Comparison of ENCODE assay signal across 10 cellular contexts in genomic region chr14:80356413-80356812, GRCh38.
A peak's percentile ranks its signal among the peaks of the same experiment; 100 is the strongest.
DNase-seq lines count a peak whose midpoint lies in the region; ATAC-seq and TF ChIP-seq lines count a peak whose summit lies in the region.
"Had no signal": no experiment of that assay in that cellular context is flagged by ENCODE, and none has a peak within 500 bp of the region (broad histone marks: within the 10 kb centered on the region; RNA-seq: fewer than 3 reads in every experiment).

No MANE protein-coding gene starts in this region.

- H2AFZ ChIP-seq in GM23338 (no peak overlapping the region), OCI-LY3 (ENCODE audit: low read depth, low read length) (no peak overlapping the region)

- no peak overlapping the region for H3K4me3 Mint-ChIP-seq in GM23338
- no peak overlapping the region for H3K4me3 Mint-ChIP-seq in activated T-cell treated with anti-CD3 and anti-CD28 coated beads, Interleukin-2, amount 50 U/mL, for 72 hours

- H3K4me1 Mint-ChIP-seq in GM23338, result no peaks in the 10 kb centered on the region
- H3K4me1 Mint-ChIP-seq in activated T-cell treated with anti-CD3 and anti-CD28 coated beads, Interleukin-2, amount 50 U/mL, for 72 hours (ENCODE audit: low read depth), result no peaks in the 10 kb centered on the region

- no peaks in the 10 kb centered on the region for H3K27me3 ChIP-seq in A673 (replicated peaks; ENCODE audit: insufficient read depth, low read depth, low read length, poor library complexity)
- H3K27me3 ChIP-seq in GM23338 (ENCODE audit: insufficient read depth), result no peaks in the 10 kb centered on the region
- 0 out of 2 replicates have a peak, but pooled peaks cover 4% of the 10 kb centered on the region for H3K27me3 ChIP-seq in OCI-LY3 (ENCODE audit: low read depth, low read length)

- H3K27ac ChIP-seq in A673 (ENCODE audit: low read depth, low read length, poor library complexity, severe bottlenecking), result no peak overlapping the region
- H3K27ac ChIP-seq in GM23338 (ENCODE audit: low read depth), result no peak overlapping the region
- H3K27ac ChIP-seq in OCI-LY3 (ENCODE audit: low read length), result no peak overlapping the region
- H3K27ac ChIP-seq: skin epidermis, thoracic aorta had no signal

- peak; percentile 19 for DNase-seq in A673 (ENCODE audit: low spot score)
- peak; percentile 56 for DNase-seq in GM23338 (ENCODE audit: low spot score)
- no peak for DNase-seq in epithelial cell of proximal tubule (ENCODE audit: low read depth)
- no peak for DNase-seq in activated T-cell treated with anti-CD3 and anti-CD28 coated beads, Interleukin-2, amount 50 U/mL, for 72 hours
- DNase-seq in MV-4-11 (lab: John Stamatoyannopoulos, UW), result no peak
- DNase-seq in left lobe of liver (ENCODE audit: low spot score), result no peak

- H3K4me1 ChIP-seq in A673 (ENCODE audit: insufficient read depth, low read length, poor library complexity, severe bottlenecking) (no peaks in the 10 kb centered on the region), GM23338 (ENCODE audit: insufficient read depth) (no peaks in the 10 kb centered on the region), OCI-LY3 (ENCODE audit: low read length) (no peaks in the 10 kb centered on the region)

- H3K9ac ChIP-seq in OCI-LY3 (ENCODE audit: low read length), result no peak overlapping the region

- POLR2A ChIA-PET in A673 (lab: Charles Lee; ENCODE audit: low non-redundant PET), result no interaction called here

- H3K4me3 ChIP-seq in A673 (ENCODE audit: low read depth, low read length, poor library complexity, severe bottlenecking) (no peak overlapping the region), GM23338 (no peak overlapping the region), OCI-LY3 (ENCODE audit: low read length) (no peak overlapping the region), epithelial cell of proximal tubule (ENCODE audit: low read depth, low read length) (no peak overlapping the region)
- H3K4me3 ChIP-seq: skin epidermis, thoracic aorta had no signal

- H3K36me3 ChIP-seq in A673 (ENCODE audit: insufficient read depth, low read length, poor library complexity, severe bottlenecking) (no peaks in the 10 kb centered on the region), GM23338 (ENCODE audit: insufficient read depth) (no peaks in the 10 kb centered on the region), OCI-LY3 (replicated peaks; ENCODE audit: low read depth, low read length) (no peaks in the 10 kb centered on the region)
- H3K36me3 ChIP-seq: thoracic aorta had no signal

- CTCF ChIA-PET in A673 (lab: Charles Lee), result no interaction called here

- H3K79me2 ChIP-seq in GM23338 (replicated peaks; ENCODE audit: insufficient read depth), result no peaks in the 10 kb centered on the region
- H3K79me2 ChIP-seq in OCI-LY3 (ENCODE audit: low read length), result no peaks in the 10 kb centered on the region

- intact Hi-C loops in A673 (cut with micrococcal nuclease; ENCODE audit: unreplicated experiment), result no loop called here

- H3K9me3 Mint-ChIP-seq in GM23338, result no peaks in the 10 kb centered on the region
- peaks cover 3 to 11% of the 10 kb centered on the region in 2 donors for H3K9me3 Mint-ChIP-seq in activated T-cell treated with anti-CD3 and anti-CD28 coated beads, Interleukin-2, amount 50 U/mL, for 72 hours

- H3K27me3 Mint-ChIP-seq in GM23338 (ENCODE audit: insufficient read depth, low read depth, poor library complexity), result no peaks in the 10 kb centered on the region
- no peaks in the 10 kb centered on the region for H3K27me3 Mint-ChIP-seq in activated T-cell treated with anti-CD3 and anti-CD28 coated beads, Interleukin-2, amount 50 U/mL, for 72 hours (ENCODE audit: low read depth)

- no peaks in the 10 kb centered on the region for H3F3A ChIP-seq in GM23338 (replicated peaks; ENCODE audit: low read depth)

- ATAC-seq in GM23338, result peak; percentile 74
- ATAC-seq in HG03565 (IDR thresholded peaks at IDR 0.05; ENCODE audit: unreplicated experiment), result no peak
- no peak for ATAC-seq in activated T-cell treated with anti-CD3 and anti-CD28 coated beads, Interleukin-2, amount 50 U/mL, for 72 hours (replicated peaks in 1 of 2)
- ATAC-seq in left lobe of liver, result no peak

- peak; percentile 51 for TF ChIP-seq CTCF in A673 (conservative IDR thresholded peaks at IDR 0.05; ENCODE audit: low read depth, low read length)
- TF ChIP-seq CTCF in GM23338 (conservative IDR thresholded peaks at IDR 0.05; ENCODE audit: low read depth in 2 of 2), result peak; percentile 72 to 73
- TF ChIP-seq CTCF in OCI-LY3 (IDR thresholded peaks at IDR 0.05; ENCODE audit: low read depth, low read length), result peak; percentile 43
- peak; percentile 69 for TF ChIP-seq CTCF in epithelial cell of proximal tubule (conservative IDR thresholded peaks at IDR 0.05; ENCODE audit: low read depth, low read length)

- no TSS peak for BruUV-seq in A673 (replicated peaks; lab: Mats Ljungman, UMichigan)

- H3K9me2 ChIP-seq in GM23338 (ENCODE audit: insufficient read depth), result no peaks in the 10 kb centered on the region

- H3K9me3 ChIP-seq in A673 (ENCODE audit: low read depth, low read length, poor library complexity, severe bottlenecking) (no peaks in the 10 kb centered on the region), OCI-LY3 (ENCODE audit: insufficient read depth, low read length) (no peaks in the 10 kb centered on the region)
- H3K9me3 ChIP-seq: thoracic aorta had no signal

- no peak overlapping the region for H3K27ac Mint-ChIP-seq in GM23338
- H3K27ac Mint-ChIP-seq in activated T-cell treated with anti-CD3 and anti-CD28 coated beads, Interleukin-2, amount 50 U/mL, for 72 hours, result no peak overlapping the region

- H3K4me2 ChIP-seq in GM23338 (no peak overlapping the region), OCI-LY3 (ENCODE audit: low read length) (no peak overlapping the region)

- no peaks in the 10 kb centered on the region for H3K36me3 Mint-ChIP-seq in GM23338 (ENCODE audit: low read depth)
- no peaks in the 10 kb centered on the region for H3K36me3 Mint-ChIP-seq in activated T-cell treated with anti-CD3 and anti-CD28 coated beads, Interleukin-2, amount 50 U/mL, for 72 hours (ENCODE audit: insufficient read depth in 2 of 2)

- H4K20me1 ChIP-seq in GM23338 (replicated peaks; ENCODE audit: insufficient read depth) (no peaks in the 10 kb centered on the region), OCI-LY3 (ENCODE audit: insufficient read depth, low read length) (no peaks in the 10 kb centered on the region)

TF ChIP-seq in GM23338, 12 proteins besides CTCF, POLR2A, EP300 and RAD21 (continues in another document):
- TF ChIP-seq, protein P1, sequence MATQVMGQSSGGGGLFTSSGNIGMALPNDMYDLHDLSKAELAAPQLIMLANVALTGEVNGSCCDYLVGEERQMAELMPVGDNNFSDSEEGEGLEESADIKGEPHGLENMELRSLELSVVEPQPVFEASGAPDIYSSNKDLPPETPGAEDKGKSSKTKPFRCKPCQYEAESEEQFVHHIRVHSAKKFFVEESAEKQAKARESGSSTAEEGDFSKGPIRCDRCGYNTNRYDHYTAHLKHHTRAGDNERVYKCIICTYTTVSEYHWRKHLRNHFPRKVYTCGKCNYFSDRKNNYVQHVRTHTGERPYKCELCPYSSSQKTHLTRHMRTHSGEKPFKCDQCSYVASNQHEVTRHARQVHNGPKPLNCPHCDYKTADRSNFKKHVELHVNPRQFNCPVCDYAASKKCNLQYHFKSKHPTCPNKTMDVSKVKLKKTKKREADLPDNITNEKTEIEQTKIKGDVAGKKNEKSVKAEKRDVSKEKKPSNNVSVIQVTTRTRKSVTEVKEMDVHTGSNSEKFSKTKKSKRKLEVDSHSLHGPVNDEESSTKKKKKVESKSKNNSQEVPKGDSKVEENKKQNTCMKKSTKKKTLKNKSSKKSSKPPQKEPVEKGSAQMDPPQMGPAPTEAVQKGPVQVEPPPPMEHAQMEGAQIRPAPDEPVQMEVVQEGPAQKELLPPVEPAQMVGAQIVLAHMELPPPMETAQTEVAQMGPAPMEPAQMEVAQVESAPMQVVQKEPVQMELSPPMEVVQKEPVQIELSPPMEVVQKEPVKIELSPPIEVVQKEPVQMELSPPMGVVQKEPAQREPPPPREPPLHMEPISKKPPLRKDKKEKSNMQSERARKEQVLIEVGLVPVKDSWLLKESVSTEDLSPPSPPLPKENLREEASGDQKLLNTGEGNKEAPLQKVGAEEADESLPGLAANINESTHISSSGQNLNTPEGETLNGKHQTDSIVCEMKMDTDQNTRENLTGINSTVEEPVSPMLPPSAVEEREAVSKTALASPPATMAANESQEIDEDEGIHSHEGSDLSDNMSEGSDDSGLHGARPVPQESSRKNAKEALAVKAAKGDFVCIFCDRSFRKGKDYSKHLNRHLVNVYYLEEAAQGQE (IDR thresholded peaks at IDR 0.05; ENCODE audit: unreplicated experiment), result no peak
- TF ChIP-seq ZNF331 (CRISPR knock-in tag; IDR thresholded peaks at IDR 0.05; ENCODE audit: low read depth), result no peak
- TF ChIP-seq ETS1 (IDR thresholded peaks at IDR 0.05), result no peak
- TF ChIP-seq STAT1 (IDR thresholded peaks at IDR 0.05; ENCODE audit: unreplicated experiment), result no peak
- no peak for TF ChIP-seq ZNF114 (CRISPR knock-in tag; IDR thresholded peaks at IDR 0.05)
- TF ChIP-seq EZH2phosphoT487 (IDR thresholded peaks at IDR 0.05; ENCODE audit: unreplicated experiment), result no peak
- TF ChIP-seq JUNB (IDR thresholded peaks at IDR 0.05; ENCODE audit: unreplicated experiment), result no peak
- TF ChIP-seq NANOG (IDR thresholded peaks at IDR 0.05; ENCODE audit: borderline replicate concordance), result no peak
- TF ChIP-seq POLR2AphosphoS5 (IDR thresholded peaks at IDR 0.05; ENCODE audit: low read depth), result no peak
- no peak for TF ChIP-seq EZH2 (IDR thresholded peaks at IDR 0.05; ENCODE audit: low read depth, unreplicated experiment)
- no peak for TF ChIP-seq CREB1 (CRISPR knock-in tag; IDR thresholded peaks at IDR 0.05; ENCODE audit: low read depth)

Comparison
In these comparisons a context has a peak if more than half of its experiments do, and no peak if none do; other contexts are left out.
1. DNase-seq: peak in A673 (single experiment) and GM23338 (single experiment); none in epithelial cell of proximal tubule (single experiment), activated T-cell treated with anti-CD3 and anti-CD28 coated beads, Interleukin-2, amount 50 U/mL, for 72 hours (0 of 2), MV-4-11 (single experiment) and left lobe of liver (single experiment).
2. Peak in every context shown above with its lines, with median percentiles within 50 percentile points of each other: CTCF ChIP-seq.